17 cellular contexts compared by ENCODE assay signal in the genomic region with DNA sequence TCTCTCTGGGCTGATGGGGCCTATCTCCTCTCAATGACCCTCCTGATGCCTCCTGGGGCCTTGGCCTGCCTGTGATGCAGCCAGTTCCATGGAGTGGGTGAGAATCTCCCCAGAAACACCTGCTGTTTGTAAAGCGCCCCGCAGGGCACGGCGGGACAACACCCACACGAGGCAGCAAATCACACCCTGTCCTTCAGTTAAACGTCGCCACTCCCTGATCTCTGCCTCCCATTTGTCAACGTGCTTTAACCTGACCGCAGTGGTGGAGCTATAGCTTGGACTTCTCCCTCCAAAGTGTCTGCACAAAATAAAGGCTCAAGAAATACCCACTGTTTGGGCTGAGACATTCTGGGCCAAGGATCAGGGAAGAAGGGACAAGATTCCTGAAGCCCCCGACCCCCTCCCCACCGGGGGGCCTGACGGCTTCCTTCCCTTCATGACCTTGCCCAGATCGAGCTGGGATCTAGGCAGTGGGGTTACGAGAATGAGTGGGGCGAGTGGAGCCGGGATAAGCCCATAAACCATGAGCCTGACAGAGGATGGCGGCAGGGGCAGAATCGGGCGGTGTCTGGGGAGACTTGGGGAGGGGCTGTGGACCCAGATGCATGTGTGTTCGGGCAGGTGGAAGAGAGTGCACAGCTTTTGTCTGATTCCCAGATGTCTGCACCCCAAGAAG. TPM values are rescaled to one million over a fixed set of nuclear protein-coding genes. Genes with fewer than 3 reads are reported as not detected.
A peak's percentile ranks its signal among the peaks of the same experiment; 100 is the strongest.
DNase-seq lines count a peak whose midpoint lies in the region; ATAC-seq and TF ChIP-seq lines count a peak whose summit lies in the region.
"Had no signal": no experiment of that assay in that cellular context is flagged by ENCODE, and none has a peak within 500 bp of the region (broad histone marks: within the 10 kb centered on the region; RNA-seq: fewer than 3 reads in every experiment).

No MANE protein-coding gene starts in this region.

- H3K9me3 Mint-ChIP-seq in HFFc6, result no peaks in the 10 kb centered on the region
- no peaks in the 10 kb centered on the region for H3K9me3 Mint-ChIP-seq in effector memory CD8-positive, alpha-beta T cell

- no CpG with 5 or more reads among the region's 20 CpGs for WGBS in neuronal stem cell (ENCODE audit: extremely low coverage in 2 of 2, insufficient read length in 2 of 2, insufficient replicate concordance in 1 of 2), 2 donors
- 85 to 87% methylated on average over 17 to 20 of the region's 20 CpGs for WGBS in tibial nerve, 2 donors

- peak overlapping the region; percentile 56 for H3K14ac ChIP-seq in neuronal stem cell (ENCODE audit: low read length)

- peak overlapping the region in 7 of 11 experiments; percentile 4 to 56 (median 23); a peak in 5 of 22 replicates for H3K9ac ChIP-seq in BLaER1 treated with 17β-estradiol and CSF1 and Interleukin-3, amounts not matched to agents 10 nM and 100 nM
- H3K9ac ChIP-seq in neuronal stem cell (ENCODE audit: low read depth, low read length, poor library complexity), result no peak overlapping the region

- no peak overlapping the region for H3K4me2 ChIP-seq in BLaER1 treated with 17β-estradiol and CSF1 and Interleukin-3, amounts not matched to agents 10 nM and 100 nM
- H3K4me2 ChIP-seq in neuronal stem cell (ENCODE audit: insufficient read depth, low read length, poor library complexity, severe bottlenecking), result no peak overlapping the region

- no peak overlapping the region for H4K8ac ChIP-seq in neuronal stem cell (ENCODE audit: low read depth, low read length)

- no peaks in the 10 kb centered on the region for H3K9me3 ChIP-seq in BLaER1 treated with 17β-estradiol and CSF1 and Interleukin-3, amounts not matched to agents 10 nM and 100 nM (replicated peaks in 1 of 11)
- H3K9me3 ChIP-seq in neuronal stem cell (replicated peaks in 1 of 2; ENCODE audit: control insufficient read depth in 2 of 2, insufficient read depth in 1 of 2, low read depth in 1 of 2, low read length in 2 of 2) (peaks cover 3 to 6% of the 10 kb centered on the region in 2 donors), tibial nerve (peaks cover 0 to 15% (median 0%) of the 10 kb centered on the region in 4 donors)
- H3K9me3 ChIP-seq: HAP-1 had no signal

- no peak overlapping the region for H2AK5ac ChIP-seq in neuronal stem cell (ENCODE audit: low read depth, low read length)

- no peaks in the 10 kb centered on the region for H3K79me1 ChIP-seq in neuronal stem cell (ENCODE audit: low read depth, low read length)

- H3K4me3 ChIP-seq in BLaER1 treated with 17β-estradiol and CSF1 and Interleukin-3, amounts not matched to agents 10 nM and 100 nM, result no peak overlapping the region
- H3K4me3 ChIP-seq in neuronal stem cell (ENCODE audit: low read length in 2 of 2) (no peak overlapping the region), tibial nerve (no peak overlapping the region)
- H3K4me3 ChIP-seq: HAP-1 had no signal

- 0 out of 2 replicates have a peak overlapping the region, but pooled peaks have one; percentile 17 for H3K27ac Mint-ChIP-seq in HFFc6
- H3K27ac Mint-ChIP-seq in effector memory CD8-positive, alpha-beta T cell, result peak overlapping the region; percentile 49 to 87

- TF ChIP-seq CTCF in HFFc6 (IDR thresholded peaks at IDR 0.05) (no peak), tibial nerve (IDR thresholded peaks at IDR 0.05) (no peak)

- H3K36me3 Mint-ChIP-seq in HFFc6 (ENCODE audit: low read depth), result peaks cover 16% of the 10 kb centered on the region
- H3K36me3 Mint-ChIP-seq in effector memory CD8-positive, alpha-beta T cell (ENCODE audit: insufficient read depth), result peaks cover 49% of the 10 kb centered on the region

- H2BK120ac ChIP-seq in neuronal stem cell (ENCODE audit: low read depth, low read length), result no peak overlapping the region

- peaks cover 28 to 93% (median 78%) of the 10 kb centered on the region in 11 experiments; a peak in 21 of 22 replicates for H4K20me1 ChIP-seq in BLaER1 treated with 17β-estradiol and CSF1 and Interleukin-3, amounts not matched to agents 10 nM and 100 nM

- no peaks in the 10 kb centered on the region; the same call in 1 of the 2 replicates for H3K27me3 Mint-ChIP-seq in HFFc6 (ENCODE audit: insufficient read depth)
- H3K27me3 Mint-ChIP-seq in effector memory CD8-positive, alpha-beta T cell, result no peaks in the 10 kb centered on the region

- no peak overlapping the region for H2AFZ ChIP-seq in neuronal stem cell (ENCODE audit: low read length)

- no peak for TF ChIP-seq EP300 in tibial nerve (IDR thresholded peaks at IDR 0.05)

- peak overlapping the region in 1 of 11 experiments; percentile 7; a peak in 1 of 22 replicates for H3K27ac ChIP-seq in BLaER1 treated with 17β-estradiol and CSF1 and Interleukin-3, amounts not matched to agents 10 nM and 100 nM
- no peak overlapping the region for H3K27ac ChIP-seq in neuronal stem cell (replicated peaks; ENCODE audit: low read length)
- H3K27ac ChIP-seq in tibial nerve, result peak overlapping the region in 1 of 4 donors; percentile 10
- H3K27ac ChIP-seq: C4-2B had no signal

- no peaks in the 10 kb centered on the region for H3K27me3 ChIP-seq in BLaER1 treated with 17β-estradiol and CSF1 and Interleukin-3, amounts not matched to agents 10 nM and 100 nM
- no peaks in the 10 kb centered on the region for H3K27me3 ChIP-seq in neuronal stem cell (ENCODE audit: control insufficient read depth in 3 of 3, insufficient read depth in 3 of 3, low read depth in 1 of 3, low read length in 3 of 3)
- H3K27me3 ChIP-seq in tibial nerve, result no peaks in the 10 kb centered on the region

- no peak for ATAC-seq in effector memory CD8-positive, alpha-beta T cell (replicated peaks)
- no peak for ATAC-seq in GM18519 (IDR thresholded peaks at IDR 0.05; ENCODE audit: low FRiP score, unreplicated experiment)
- ATAC-seq in GM19324 (IDR thresholded peaks at IDR 0.05; ENCODE audit: low FRiP score, unreplicated experiment), result no peak
- ATAC-seq: Panc1 had no signal

- peaks cover 8 to 49% (median 23%) of the 10 kb centered on the region in 10 experiments; a peak in 17 of 20 replicates for H3K4me1 ChIP-seq in BLaER1 treated with 17β-estradiol and CSF1 and Interleukin-3, amounts not matched to agents 10 nM and 100 nM
- H3K4me1 ChIP-seq in neuronal stem cell (ENCODE audit: control insufficient read depth in 2 of 2, insufficient read depth in 1 of 2, low read depth in 1 of 2, low read length in 2 of 2) (no peaks in the 10 kb centered on the region), tibial nerve (peaks cover 0 to 12% (median 0%) of the 10 kb centered on the region in 4 donors)
- H3K4me1 ChIP-seq: HAP-1 had no signal

- no peak for TF ChIP-seq POLR2A in tibial nerve (IDR thresholded peaks at IDR 0.05)

- H2BK12ac ChIP-seq in neuronal stem cell (ENCODE audit: low read length), result no peak overlapping the region

- H3K18ac ChIP-seq in neuronal stem cell (ENCODE audit: low read length), result no peak overlapping the region

- peaks cover 84 to 93% (median 91%) of the 10 kb centered on the region in 11 experiments for H3K36me3 ChIP-seq in BLaER1 treated with 17β-estradiol and CSF1 and Interleukin-3, amounts not matched to agents 10 nM and 100 nM
- H3K36me3 ChIP-seq in neuronal stem cell (replicated peaks in 1 of 2; ENCODE audit: control insufficient read depth in 2 of 2, insufficient read depth in 2 of 2, low read length in 2 of 2) (peaks cover 29 to 85% of the 10 kb centered on the region in 2 donors), tibial nerve (peaks cover 3 to 95% (median 23%) of the 10 kb centered on the region in 3 donors)

- no peak overlapping the region for H3K23ac ChIP-seq in neuronal stem cell (ENCODE audit: low read depth, low read length, poor library complexity)

- no peak overlapping the region for H3K4me3 Mint-ChIP-seq in HFFc6
- H3K4me3 Mint-ChIP-seq in effector memory CD8-positive, alpha-beta T cell, result no peak overlapping the region

- H4K91ac ChIP-seq in neuronal stem cell (ENCODE audit: low read depth, low read length, poor library complexity), result no peak overlapping the region

- no peak overlapping the region for H2BK15ac ChIP-seq in neuronal stem cell (ENCODE audit: low read length)

- H2BK5ac ChIP-seq in neuronal stem cell (ENCODE audit: low read length), result no peak overlapping the region

- DNase-seq in HFFc6, result no peak
- no peak for DNase-seq in effector memory CD8-positive, alpha-beta T cell
- DNase-seq in neuronal stem cell (ENCODE audit: low spot score), result no peak
- no peak for DNase-seq in NCI-H146 (lab: John Stamatoyannopoulos, UW)
- no peak for DNase-seq in tibial nerve (ENCODE audit: low spot score in 2 of 2)
- DNase-seq: ACHN, DMS79 treated with DMSO at 0.1 percent for 48 hours, MM.1S, NCI-H1092 treated with DMSO at 0.1 percent for 48 hours, NCI-H1694, NCI-H2081 treated with DMSO at 0.1 percent for 48 hours had no signal

- no peak overlapping the region for H3K4ac ChIP-seq in neuronal stem cell (ENCODE audit: low read length)

- H3K4me1 Mint-ChIP-seq in HFFc6 (ENCODE audit: low read depth), result peaks cover 6% of the 10 kb centered on the region
- H3K4me1 Mint-ChIP-seq in effector memory CD8-positive, alpha-beta T cell (ENCODE audit: low read depth in 2 of 2), result peaks cover 7% of the 10 kb centered on the region in 2 donors

RNA-seq across cellular contexts. Expression of a gene that starts 8.0 kb away (rescaled TPM):
- 100 to 1,000 TPM; 266 to 322 (median 283) TPM for total RNA-seq in HFFc6 (2021; fragmentation: NEBNext Ultra II Directional; extraction: Animal tissue kit (Norgen Biotek cat#: 25700))
- 33.5 TPM for polyA plus RNA-seq in neuronal stem cell (2013, experiment 1 of 2)
- polyA plus RNA-seq in neuronal stem cell (2013, experiment 2 of 2), result 33.9 TPM
- 10 to 100 TPM; 33.5 to 48.7 (median 41.5) TPM for total RNA-seq in tibial nerve

RNA-seq across cellular contexts. Expression of a gene that starts 22.8 kb away (rescaled TPM):
- total RNA-seq in HFFc6 (2021; fragmentation: NEBNext Ultra II Directional; extraction: Animal tissue kit (Norgen Biotek cat#: 25700)), result 1 to 10 TPM; 4.5 to 8.2 (median 6.7) TPM
- polyA plus RNA-seq in neuronal stem cell (2013, experiment 1 of 2), result 15.5 TPM
- polyA plus RNA-seq in neuronal stem cell (2013, experiment 2 of 2), result 15.7 TPM
- 1 to 10 TPM; 7.3 to 8.8 (median 8.4) TPM for total RNA-seq in tibial nerve

Comparison
In these comparisons a context has a peak if more than half of its experiments do, and no peak if none do; other contexts are left out.
1. RNA of a gene that starts 8.0 kb away (total RNA-seq): 266 to 322 TPM in HFFc6; 33.5 to 48.7 TPM in tibial nerve; every median in the first group is over 4 times any median in the second.